Comparison of ENCODE assay signal across 12 cellular contexts in the genomic region with DNA sequence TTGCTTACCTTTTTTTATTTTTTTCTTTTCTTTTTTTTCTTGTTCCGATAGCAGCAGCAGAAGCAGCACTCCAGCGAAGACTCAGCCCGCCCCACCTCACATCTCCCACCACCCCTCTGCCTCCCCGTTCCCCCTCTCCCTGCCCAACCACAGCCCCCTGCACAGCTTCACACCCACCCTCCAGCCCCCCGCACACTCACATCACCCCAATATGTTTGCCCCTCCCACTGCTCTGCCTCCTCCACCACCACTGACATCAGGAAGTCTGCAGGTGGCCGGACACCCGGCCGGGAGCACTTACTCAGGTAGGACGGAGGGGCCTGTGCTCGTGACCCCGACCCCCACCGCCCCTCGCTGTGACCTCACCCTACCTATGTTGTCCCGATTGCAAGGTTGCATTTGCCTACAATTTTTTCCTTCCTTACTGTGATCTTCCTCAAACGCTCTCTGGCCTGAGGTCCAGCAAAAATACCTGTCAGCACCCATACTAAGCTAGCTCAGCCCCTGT.
DNase-seq lines count a peak whose midpoint lies in the region; ATAC-seq and TF ChIP-seq lines count a peak whose summit lies in the region.
"Had no signal": no experiment of that assay in that cellular context is flagged by ENCODE, and none has a peak within 500 bp of the region (broad histone marks: within the 10 kb centered on the region; RNA-seq: fewer than 3 reads in every experiment).

No MANE protein-coding gene starts in this region.

- CTCF ChIA-PET in CD8-positive, alpha-beta memory T cell (lab: Charles Lee), result no interaction called here
- CTCF ChIA-PET in PC-9 (lab: Charles Lee), result interaction anchor here (0.6 kb wide), 1 partner anchor 1661 kb away, joined by 3 read pairs; no protein-coding TSS in a partner anchor

- no peak overlapping the region for H2AFZ ChIP-seq in PC-9

- no peaks in the 10 kb centered on the region for H3K9me3 ChIP-seq in CD8-positive, alpha-beta memory T cell (ENCODE audit: low read length)
- no peaks in the 10 kb centered on the region for H3K9me3 ChIP-seq in PC-9 (ENCODE audit: insufficient read depth, low read depth)
- H3K9me3 ChIP-seq: BE2C, testis had no signal

- peak overlapping the region; percentile 34; the same call in 1 of the 2 replicates for H3K4me2 ChIP-seq in PC-9

- H3F3A ChIP-seq in PC-9 (ENCODE audit: insufficient read depth, low read depth), result no peaks in the 10 kb centered on the region

- intact Hi-C loops in PC-9 (cut with micrococcal nuclease; ENCODE audit: unreplicated experiment), result no loop called here

- H3K4me1 ChIP-seq in CD8-positive, alpha-beta memory T cell (ENCODE audit: insufficient read depth, low read length), result no peaks in the 10 kb centered on the region
- no peaks in the 10 kb centered on the region for H3K4me1 ChIP-seq in PC-9 (replicated peaks; ENCODE audit: insufficient read depth)
- H3K4me1 ChIP-seq: testis had no signal

- peak overlapping the region; percentile 78 to 89 (median 85) for H3K4me3 Mint-ChIP-seq in CD8-positive, alpha-beta memory T cell

- peaks cover 0 to 53% (median 12%) of the 10 kb centered on the region in 3 donors for H3K36me3 Mint-ChIP-seq in CD8-positive, alpha-beta memory T cell

- peaks cover 18 to 44% (median 39%) of the 10 kb centered on the region in 3 donors for H3K4me1 Mint-ChIP-seq in CD8-positive, alpha-beta memory T cell

- peak; percentile 6 for ATAC-seq in GM19324 (IDR thresholded peaks at IDR 0.05; ENCODE audit: low FRiP score, unreplicated experiment)
- ATAC-seq: Right ventricle myocardium inferior had no signal

- H3K36me3 ChIP-seq in CD8-positive, alpha-beta memory T cell (ENCODE audit: insufficient read depth, low read length), result no peaks in the 10 kb centered on the region
- H3K36me3 ChIP-seq in PC-9 (ENCODE audit: low read depth), result no peaks in the 10 kb centered on the region
- H3K36me3 ChIP-seq: BE2C had no signal

- POLR2A ChIA-PET in CD8-positive, alpha-beta memory T cell (lab: Charles Lee), result no interaction called here
- POLR2A ChIA-PET in PC-9 (lab: Charles Lee; ENCODE audit: unreplicated experiment), result no interaction called here

- no peaks in the 10 kb centered on the region for H3K79me2 ChIP-seq in PC-9 (ENCODE audit: low read depth)

- no peaks in the 10 kb centered on the region for H3K9me3 Mint-ChIP-seq in CD8-positive, alpha-beta memory T cell

- H3K27ac Mint-ChIP-seq in CD8-positive, alpha-beta memory T cell, result peak overlapping the region; percentile 57 to 95 (median 88)

- no peak overlapping the region for H3K27ac ChIP-seq in CD8-positive, alpha-beta memory T cell (ENCODE audit: low read depth, low read length)
- H3K27ac ChIP-seq in PC-9, result no peak overlapping the region
- H3K27ac ChIP-seq: testis had no signal

- DNase-seq in CD8-positive, alpha-beta memory T cell, result no peak
- DNase-seq in PC-9, result no peak
- DNase-seq in germinal center (ENCODE audit: low spot score), result peak; percentile 26
- DNase-seq in hypothalamus (lab: John Stamatoyannopoulos, UW), result no peak
- DNase-seq in amygdala (lab: John Stamatoyannopoulos, UW), result no peak
- no peak for DNase-seq in stimulated activated naive CD4-positive, alpha-beta T cell (lab: John Stamatoyannopoulos, UW)
- DNase-seq: BE2C, NCI-H146, NCI-H2227 treated with DMSO at 0.1 percent for 48 hours, testis had no signal

- H3K4me3 ChIP-seq in CD8-positive, alpha-beta memory T cell (ENCODE audit: low read length), result no peak overlapping the region
- H3K4me3 ChIP-seq in PC-9, result no peak overlapping the region
- H3K4me3 ChIP-seq: testis had no signal

- no peak for TF ChIP-seq CTCF in PC-9 (conservative IDR thresholded peaks at IDR 0.05)

- H3K27me3 Mint-ChIP-seq in CD8-positive, alpha-beta memory T cell, result no peaks in the 10 kb centered on the region

- no peaks in the 10 kb centered on the region for H4K20me1 ChIP-seq in PC-9 (ENCODE audit: insufficient read depth)

- no TSS peak for BruUV-seq in PC-9 (replicated peaks; lab: Mats Ljungman, UMichigan)

- no peaks in the 10 kb centered on the region for H3K9me2 ChIP-seq in PC-9 (ENCODE audit: insufficient read depth)

- no peaks in the 10 kb centered on the region for H3K27me3 ChIP-seq in CD8-positive, alpha-beta memory T cell (ENCODE audit: insufficient read depth, low read length, poor library complexity, severe bottlenecking)
- peaks cover 69% of the 10 kb centered on the region for H3K27me3 ChIP-seq in PC-9 (ENCODE audit: insufficient read depth, low read depth)
- H3K27me3 ChIP-seq: BE2C, testis had no signal
